In genomic region chr2:233199870-233200269, GRCh38 we compare ENCODE assay signal across 3 cellular contexts.
TF ChIP-seq lines count a peak whose summit lies in the region.

No MANE protein-coding gene starts in this region.

TF ChIP-seq in SK-N-SH treated with all-trans-retinoic acid at 6 μM for 48 hours, 23 proteins besides CTCF, POLR2A, EP300 and RAD21 (continued from another document):
- TF ChIP-seq PATZ1 (CRISPR knock-in tag; IDR thresholded peaks at IDR 0.05; ENCODE audit: borderline replicate concordance) (no peak), ESRRG (CRISPR knock-in tag; IDR thresholded peaks at IDR 0.05) (no peak), POU6F1 (CRISPR knock-in tag; IDR thresholded peaks at IDR 0.05; ENCODE audit: borderline replicate concordance, low read depth) (no peak), ZFP3 (CRISPR knock-in tag; IDR thresholded peaks at IDR 0.05) (no peak), CSDC2 (CRISPR knock-in tag; IDR thresholded peaks at IDR 0.05) (no peak), TOX (CRISPR knock-in tag; IDR thresholded peaks at IDR 0.05; ENCODE audit: borderline replicate concordance) (no peak)
TF ChIP-seq in SK-N-SH treated with all-trans-retinoic acid at 6 μM for 48 hours: peak in this region for 0.

TF ChIP-seq in SK-N-SH, 30 proteins besides CTCF, POLR2A, EP300 and RAD21 (continued from another document):
- no peak for TF ChIP-seq IRF3 (IDR thresholded peaks at IDR 0.05; ENCODE audit: low read depth, low read length)
- TF ChIP-seq YY1 (IDR thresholded peaks at IDR 0.05; ENCODE audit: low read depth): no peak
- TF ChIP-seq TAF1 (IDR thresholded peaks at IDR 0.05; ENCODE audit: borderline replicate concordance, low read depth, low read length): no peak
- no peak for TF ChIP-seq MAX (IDR thresholded peaks at IDR 0.05; ENCODE audit: low read depth)
- no peak for TF ChIP-seq SMC3 (IDR thresholded peaks at IDR 0.05; ENCODE audit: low read depth, low read length)
- TF ChIP-seq USF1 (IDR thresholded peaks at IDR 0.05; ENCODE audit: borderline replicate concordance, low read depth): no peak
- TF ChIP-seq POLR2AphosphoS5 (IDR thresholded peaks at IDR 0.05; ENCODE audit: low read depth, low read length): no peak
- no peak for TF ChIP-seq GABPA (IDR thresholded peaks at IDR 0.05; ENCODE audit: low read depth)
- no peak for TF ChIP-seq ZBTB33 (IDR thresholded peaks at IDR 0.05; ENCODE audit: borderline replicate concordance, low read depth)
- TF ChIP-seq NRF1 (IDR thresholded peaks at IDR 0.05; ENCODE audit: low read depth, low read length): no peak
- no peak for TF ChIP-seq FOSL2 (IDR thresholded peaks at IDR 0.05; ENCODE audit: borderline replicate concordance, low read depth)
- no peak for TF ChIP-seq EZH2phosphoT487 (IDR thresholded peaks at IDR 0.05; ENCODE audit: borderline replicate concordance, low read depth)
- TF ChIP-seq SIN3A (IDR thresholded peaks at IDR 0.05; ENCODE audit: borderline replicate concordance, low read depth, low read length): no peak
- TF ChIP-seq RXRA (IDR thresholded peaks at IDR 0.05; ENCODE audit: borderline replicate concordance, low read depth): no peak

TF ChIP-seq in GM23338, 12 proteins besides CTCF, POLR2A, EP300 and RAD21 (continued from another document):
- TF ChIP-seq ZNF462 (CRISPR knock-in tag; IDR thresholded peaks at IDR 0.05): no peak
- TF ChIP-seq ZNF331 (CRISPR knock-in tag; IDR thresholded peaks at IDR 0.05; ENCODE audit: low read depth): no peak
TF ChIP-seq in GM23338: peak in this region for 0.
